Comparison of ENCODE assay signal across 29 cellular contexts in genomic region chr18:80198391-80198790, GRCh38. TPM values are rescaled to one million over a fixed set of nuclear protein-coding genes. Genes with fewer than 3 reads are reported as not detected.
"Had no signal": no experiment of that assay in that cellular context is flagged by ENCODE, and none has a peak within 500 bp of the region (broad histone marks: within the 10 kb centered on the region; RNA-seq: fewer than 3 reads in every experiment).

No MANE protein-coding gene starts in this region.

- H3K4me1 ChIP-seq: adrenal gland, breast epithelium, colonic mucosa had no signal

- H3K9me3 ChIP-seq: adrenal gland, breast epithelium, colonic mucosa, gastrocnemius medialis had no signal

- DNase-seq: activated CD4-positive, alpha-beta memory T cell treated with anti-CD3 and anti-CD28 coated beads, Interleukin-2, amount 10 ng/mL, durations not matched to agents 7 days and 5 days; activated CD4-positive, alpha-beta T cell treated with anti-CD3 and anti-CD28 coated beads for 36 hours; activated CD4-positive, alpha-beta T cell treated with anti-CD3 and anti-CD28 coated beads, Interleukin-2, amount 10 ng/mL, durations not matched to agents 7 days and 5 days; activated CD4-positive, alpha-beta T cell treated with anti-CD3 and anti-CD28 coated beads, Interleukin-2, amount 50 U/mL, for 4 hours; activated CD4-positive, CD25-positive, alpha-beta regulatory T cell; activated CD4-positive, CD25-positive, alpha-beta regulatory T cell treated with anti-CD3 and anti-CD28 coated beads, Interleukin-2, amount 50 U/mL, for 72 hours; activated effector memory CD4-positive, alpha-beta T cell treated with anti-CD3 and anti-CD28 coated beads, Interleukin-2, amount 50 U/mL, for 16 hours; activated naive CD4-positive, alpha-beta T cell treated with anti-CD3 and anti-CD28 coated beads for 36 hours; activated naive CD8-positive, alpha-beta T cell treated with anti-CD3 and anti-CD28 coated beads for 36 hours; activated naive CD8-positive, alpha-beta T cell treated with anti-CD3 and anti-CD28 coated beads, Interleukin-2, amount 50 U/mL, for 24 hours; activated T-cell treated with anti-CD3 and anti-CD28 coated beads, Interleukin-2, amount 50 U/mL, for 48 hours; amygdala; aorta; central memory CD4-positive, alpha-beta T cell; cerebellar nuclear complex; colonic mucosa; effector CD8-positive, alpha-beta T cell; foreskin keratinocyte; gastrocnemius medialis; glutamatergic neuron; T-helper 2 cell had no signal

- H3K27ac ChIP-seq: breast epithelium, cardiac muscle cell, colonic mucosa, foreskin keratinocyte, gastrocnemius medialis had no signal

- H3K4me3 ChIP-seq: adrenal gland, breast epithelium, cardiac muscle cell, colonic mucosa, gastrocnemius medialis had no signal

- H3K27ac Mint-ChIP-seq: activated CD4-positive, alpha-beta memory T cell treated with anti-CD3 and anti-CD28 coated beads, Interleukin-2, amount 10 ng/mL, durations not matched to agents 7 days and 5 days; activated CD4-positive, alpha-beta T cell treated with anti-CD3 and anti-CD28 coated beads for 36 hours; activated CD4-positive, alpha-beta T cell treated with anti-CD3 and anti-CD28 coated beads, Interleukin-2, amount 10 ng/mL, durations not matched to agents 7 days and 5 days; activated naive CD4-positive, alpha-beta T cell treated with anti-CD3 and anti-CD28 coated beads for 36 hours; activated naive CD4-positive, alpha-beta T cell treated with anti-CD3 and anti-CD28 coated beads, Interleukin-2, amount 50 U/mL, for 24 hours; activated naive CD8-positive, alpha-beta T cell treated with anti-CD3 and anti-CD28 coated beads for 36 hours; activated naive CD8-positive, alpha-beta T cell treated with anti-CD3 and anti-CD28 coated beads, Interleukin-2, amount 50 U/mL, for 24 hours; activated T-helper 1 cell treated with anti-CD3 and anti-CD28 coated beads, Interleukin-12 subunit alpha, Interleukin-12 subunit beta, Interleukin-2, Interleukin-4 antibody, amounts not matched to agents 30 ng/mL and 10 ng/mL and 1 ng/mL, durations not matched to agents 14 hours and 24 hours and 36 hours; activated T-helper 2 cell treated with anti-CD3 and anti-CD28 coated beads, Interferon-gamma antibody, Interleukin-2, Interleukin-4, amounts not matched to agents 10 μg/mL and 5 μg/mL and 100 μg/mL, durations not matched to agents 14 hours and 24 hours and 36 hours had no signal

- H3K36me3 Mint-ChIP-seq: activated naive CD4-positive, alpha-beta T cell treated with anti-CD3 and anti-CD28 coated beads, Interleukin-2, amount 50 U/mL, for 24 hours; activated naive CD8-positive, alpha-beta T cell treated with anti-CD3 and anti-CD28 coated beads for 36 hours had no signal

- H3K36me3 ChIP-seq: adrenal gland, breast epithelium, cardiac muscle cell, colonic mucosa, gastrocnemius medialis had no signal

- H3K4me3 Mint-ChIP-seq: activated CD4-positive, alpha-beta memory T cell treated with anti-CD3 and anti-CD28 coated beads, Interleukin-2, amount 10 ng/mL, durations not matched to agents 7 days and 5 days; activated CD4-positive, alpha-beta T cell treated with anti-CD3 and anti-CD28 coated beads for 36 hours; activated CD4-positive, alpha-beta T cell treated with anti-CD3 and anti-CD28 coated beads, Interleukin-2, amount 10 ng/mL, durations not matched to agents 7 days and 5 days; activated naive CD4-positive, alpha-beta T cell treated with anti-CD3 and anti-CD28 coated beads for 36 hours; activated naive CD4-positive, alpha-beta T cell treated with anti-CD3 and anti-CD28 coated beads, Interleukin-2, amount 50 U/mL, for 24 hours; activated naive CD8-positive, alpha-beta T cell treated with anti-CD3 and anti-CD28 coated beads for 36 hours; activated naive CD8-positive, alpha-beta T cell treated with anti-CD3 and anti-CD28 coated beads, Interleukin-2, amount 50 U/mL, for 24 hours; activated T-helper 1 cell treated with anti-CD3 and anti-CD28 coated beads, Interleukin-12 subunit alpha, Interleukin-12 subunit beta, Interleukin-2, Interleukin-4 antibody, amounts not matched to agents 30 ng/mL and 10 ng/mL and 1 ng/mL, durations not matched to agents 14 hours and 24 hours and 36 hours; brain had no signal

- H3K9me3 Mint-ChIP-seq: activated CD4-positive, alpha-beta memory T cell treated with anti-CD3 and anti-CD28 coated beads, Interleukin-2, amount 10 ng/mL, durations not matched to agents 7 days and 5 days; activated CD4-positive, alpha-beta T cell treated with anti-CD3 and anti-CD28 coated beads, Interleukin-2, amount 10 ng/mL, durations not matched to agents 7 days and 5 days; activated naive CD4-positive, alpha-beta T cell treated with anti-CD3 and anti-CD28 coated beads for 36 hours; activated naive CD4-positive, alpha-beta T cell treated with anti-CD3 and anti-CD28 coated beads, Interleukin-2, amount 50 U/mL, for 24 hours; activated naive CD8-positive, alpha-beta T cell treated with anti-CD3 and anti-CD28 coated beads for 36 hours; activated naive CD8-positive, alpha-beta T cell treated with anti-CD3 and anti-CD28 coated beads, Interleukin-2, amount 50 U/mL, for 24 hours; activated T-helper 1 cell treated with anti-CD3 and anti-CD28 coated beads, Interleukin-12 subunit alpha, Interleukin-12 subunit beta, Interleukin-2, Interleukin-4 antibody, amounts not matched to agents 30 ng/mL and 10 ng/mL and 1 ng/mL, durations not matched to agents 14 hours and 24 hours and 36 hours; activated T-helper 2 cell treated with anti-CD3 and anti-CD28 coated beads, Interferon-gamma antibody, Interleukin-2, Interleukin-4, amounts not matched to agents 10 μg/mL and 5 μg/mL and 100 μg/mL, durations not matched to agents 14 hours and 24 hours and 36 hours; brain had no signal

- H3K27me3 Mint-ChIP-seq: brain had no signal

- ATAC-seq: activated CD4-positive, alpha-beta T cell treated with anti-CD3 and anti-CD28 coated beads for 36 hours; activated naive CD8-positive, alpha-beta T cell treated with anti-CD3 and anti-CD28 coated beads, Interleukin-2, amount 50 U/mL, for 24 hours; esophagus mucosa; foreskin keratinocyte; gastrocnemius medialis had no signal

- H3K4me1 Mint-ChIP-seq: activated naive CD4-positive, alpha-beta T cell treated with anti-CD3 and anti-CD28 coated beads, Interleukin-2, amount 50 U/mL, for 24 hours had no signal

- H3K27me3 ChIP-seq: adrenal gland, breast epithelium, cardiac muscle cell, colonic mucosa, foreskin keratinocyte, gastrocnemius medialis had no signal

RNA-seq across cellular contexts. Expression of gene PARD6G, which starts 48.9 kb away (rescaled TPM):
- total RNA-seq: activated CD4-positive, alpha-beta T cell treated with anti-CD3 and anti-CD28 coated beads for 36 hours had no signal
